In genomic region chr1:225415967-225416745, GRCh38 we compare ENCODE assay signal across 17 cellular contexts.
"Had no signal": no experiment of that assay in that cellular context is flagged by ENCODE, and none has a peak within 500 bp of the region (broad histone marks: within the 10 kb centered on the region; RNA-seq: fewer than 3 reads in every experiment).

No MANE protein-coding gene starts in this region.

- DNase-seq: colonic mucosa; effector CD4-positive, alpha-beta T cell; endodermal cell; erythroblast; foreskin melanocyte; head of caudate nucleus; kidney; left cardiac atrium; mucosa of descending colon; naive thymus-derived CD8-positive, alpha-beta T cell; posterior cingulate gyrus; sigmoid colon; stimulated activated CD4-positive, alpha-beta T cell treated with anti-CD3 and anti-CD28 coated beads, Interleukin-2, amount 100 ng/mL, for 24 hours; stimulated activated CD4-positive, alpha-beta T cell treated with anti-CD3 and anti-CD28 coated beads, Interleukin-4, amount 100 ng/mL, for 4 hours; stimulated activated naive CD4-positive, alpha-beta T cell treated with Interleukin-2 at 50 U/mL for 16 hours; trophoblast cell had no signal

- H3K27ac Mint-ChIP-seq: endodermal cell had no signal

- H3K9me3 Mint-ChIP-seq: endodermal cell; naive thymus-derived CD8-positive, alpha-beta T cell had no signal

- H3K27me3 Mint-ChIP-seq: naive thymus-derived CD8-positive, alpha-beta T cell had no signal

- H3K4me3 Mint-ChIP-seq: endodermal cell; naive thymus-derived CD8-positive, alpha-beta T cell had no signal

- FAIRE-seq: endothelial cell of umbilical vein, kidney had no signal

- ATAC-seq: left cardiac atrium; mucosa of descending colon; naive thymus-derived CD8-positive, alpha-beta T cell had no signal
